ENCODE assay signal across 18 cellular contexts in genomic region chr20:35302421-35303335, GRCh38. TPM values are rescaled to one million over a fixed set of nuclear protein-coding genes. Genes with fewer than 3 reads are reported as not detected.
DNase-seq lines count a peak whose midpoint lies in the region; ATAC-seq and TF ChIP-seq lines count a peak whose summit lies in the region.
"Had no signal": no experiment of that assay in that cellular context is flagged by ENCODE, and none has a peak within 500 bp of the region (broad histone marks: within the 10 kb centered on the region; RNA-seq: fewer than 3 reads in every experiment).

No MANE protein-coding gene starts in this region.

- peak; percentile 45 for ATAC-seq in PC-3

- H3F3A ChIP-seq in PC-3 (ENCODE audit: low read length, unreplicated experiment), result peaks cover 13% of the 10 kb centered on the region

- peak overlapping the region; percentile 98 for H3K27ac ChIP-seq in PC-3 (ENCODE audit: low read length)
- H3K27ac ChIP-seq: SJCRH30, thoracic aorta had no signal

- H3K9ac ChIP-seq in PC-3 (ENCODE audit: low read length), result peak overlapping the region; percentile 91
- peak overlapping the region; percentile 72 for H3K9ac ChIP-seq in skeletal muscle satellite cell (ENCODE audit: low read depth, low read length)

- H3K4me3 ChIP-seq in PC-3 (ENCODE audit: low read length) (peak overlapping the region; percentile 26; the same call in 1 of the 2 replicates), skeletal muscle satellite cell (ENCODE audit: low read length) (peak overlapping the region; percentile 17)
- H3K4me3 ChIP-seq: SJCRH30, thoracic aorta had no signal

- H3K79me2 ChIP-seq in PC-3 (ENCODE audit: low read length), result 0 out of 2 replicates have a peak, but pooled peaks cover 7% of the 10 kb centered on the region

- H3K4me2 ChIP-seq in PC-3 (ENCODE audit: low read length), result peak overlapping the region; percentile 51
- peak overlapping the region; percentile 56 for H3K4me2 ChIP-seq in skeletal muscle satellite cell (ENCODE audit: low read length)

- no peak overlapping the region for H3K4me3 Mint-ChIP-seq in activated T-cell treated with anti-CD3 and anti-CD28 coated beads, Interleukin-2, amount 50 U/mL, for 24 hours
- H3K4me3 Mint-ChIP-seq: activated naive CD4-positive, alpha-beta T cell treated with anti-CD3 and anti-CD28 coated beads, Interleukin-2, amount 50 U/mL, for 24 hours; IgD-negative memory B cell had no signal

- CTCF ChIA-PET in PC-3 (lab: Charles Lee), result interaction anchor here (0.6 to 1.3 kb wide), 5 partner anchors 27 to 158 kb away, joined by 3 to 19 read pairs (median 4); no protein-coding TSS in a partner anchor

- no peaks in the 10 kb centered on the region for H3K27me3 Mint-ChIP-seq in activated T-cell treated with anti-CD3 and anti-CD28 coated beads, Interleukin-2, amount 50 U/mL, for 24 hours
- H3K27me3 Mint-ChIP-seq: activated naive CD4-positive, alpha-beta T cell treated with anti-CD3 and anti-CD28 coated beads, Interleukin-2, amount 50 U/mL, for 24 hours; IgD-negative memory B cell had no signal

- no peak for TF ChIP-seq CTCF in PC-3 (conservative IDR thresholded peaks at IDR 0.05; ENCODE audit: low read depth, low read length)

- H4K20me1 ChIP-seq in PC-3 (ENCODE audit: low read length), result no peaks in the 10 kb centered on the region

- no peaks in the 10 kb centered on the region for H3K9me3 Mint-ChIP-seq in activated T-cell treated with anti-CD3 and anti-CD28 coated beads, Interleukin-2, amount 50 U/mL, for 24 hours
- H3K9me3 Mint-ChIP-seq: activated naive CD4-positive, alpha-beta T cell treated with anti-CD3 and anti-CD28 coated beads, Interleukin-2, amount 50 U/mL, for 24 hours; IgD-negative memory B cell had no signal

- peaks cover 66% of the 10 kb centered on the region for H3K4me1 ChIP-seq in PC-3 (ENCODE audit: insufficient read depth, low read length)
- H3K4me1 ChIP-seq in skeletal muscle satellite cell (ENCODE audit: control insufficient read depth, insufficient read depth, low read length), result peaks cover 66% of the 10 kb centered on the region

- H3K27ac Mint-ChIP-seq in activated T-cell treated with anti-CD3 and anti-CD28 coated beads, Interleukin-2, amount 50 U/mL, for 24 hours, result peak overlapping the region; percentile 64
- H3K27ac Mint-ChIP-seq: activated naive CD4-positive, alpha-beta T cell treated with anti-CD3 and anti-CD28 coated beads, Interleukin-2, amount 50 U/mL, for 24 hours; IgD-negative memory B cell had no signal

- H3K27me3 ChIP-seq in PC-3 (ENCODE audit: low read length) (no peaks in the 10 kb centered on the region), skeletal muscle satellite cell (ENCODE audit: control insufficient read depth, insufficient read depth, low read length) (no peaks in the 10 kb centered on the region)
- H3K27me3 ChIP-seq: SJCRH30 had no signal

- H2AFZ ChIP-seq in PC-3 (ENCODE audit: low read length), result peak overlapping the region; percentile 23

- H3K36me3 Mint-ChIP-seq in activated T-cell treated with anti-CD3 and anti-CD28 coated beads, Interleukin-2, amount 50 U/mL, for 24 hours (ENCODE audit: low read depth), result peaks cover 22% of the 10 kb centered on the region
- H3K36me3 Mint-ChIP-seq: IgD-negative memory B cell had no signal

- H3K9me2 ChIP-seq in PC-3 (replicated peaks; ENCODE audit: low read length), result no peaks in the 10 kb centered on the region

- TSS peak; percentile 68 for BruUV-seq in PC-3 (replicated peaks; lab: Mats Ljungman, UMichigan)

- H3K9me3 ChIP-seq in PC-3 (ENCODE audit: low read length), result no peaks in the 10 kb centered on the region
- no peaks in the 10 kb centered on the region for H3K9me3 ChIP-seq in skeletal muscle satellite cell (replicated peaks; ENCODE audit: low read length)
- H3K9me3 ChIP-seq: SJCRH30, thoracic aorta had no signal

- peak; percentile 33 for DNase-seq in activated T-cell treated with anti-CD3 and anti-CD28 coated beads, Interleukin-2, amount 50 U/mL, for 24 hours
- DNase-seq in activated T-cell treated with anti-CD3 and anti-CD28 coated beads, Interleukin-2, amount 50 U/mL, for 48 hours, result no peak
- DNase-seq in PC-3 (peak; percentile 87), epidermal melanocyte (ENCODE audit: insufficient read length, low spot score) (peak; percentile 13), amniotic stem cell (lab: John Stamatoyannopoulos, UW) (no peak), HuH-7.5 (ENCODE audit: low spot score) (no peak), NCI-H2196 treated with DMSO at 0.1 percent for 48 hours (lab: John Stamatoyannopoulos, UW; ENCODE audit: unreplicated experiment) (no peak)
- DNase-seq: ACHN, DMS153, NCI-H187 treated with DMSO at 0.1 percent for 48 hours, NCI-H82, SJCRH30 had no signal

- POLR2A ChIA-PET in PC-3 (lab: Charles Lee; ENCODE audit: unreplicated experiment), result interaction anchor here (0.6 to 1.0 kb wide), 5 partner anchors 9 to 77 kb away, joined by 3 to 12 read pairs (median 3); partner anchors contain the start of gene EIF6

- intact Hi-C loops in PC-3 (cut with micrococcal nuclease), result loop anchor here (1.0 to 2.0 kb wide), 4 partner anchors 18 to 144 kb away; partner anchors contain the start of gene EIF6

- H3K36me3 ChIP-seq in PC-3 (ENCODE audit: low read depth, low read length), result no peaks in the 10 kb centered on the region
- no peaks in the 10 kb centered on the region for H3K36me3 ChIP-seq in skeletal muscle satellite cell (ENCODE audit: insufficient read depth, low read length)
- H3K36me3 ChIP-seq: SJCRH30, thoracic aorta had no signal

- H3K4me1 Mint-ChIP-seq in activated T-cell treated with anti-CD3 and anti-CD28 coated beads, Interleukin-2, amount 50 U/mL, for 24 hours (ENCODE audit: low read depth), result peaks cover 57% of the 10 kb centered on the region

RNA-seq across cellular contexts. Expression of gene FAM83C, which starts 10.5 kb away (rescaled TPM):
- total RNA-seq in PC-3 (2014; rRNA removed), result 0.12 TPM in 1 of 2 replicates, not detected in the other
- not detected in 2 replicates for total RNA-seq in skeletal muscle satellite cell (2012; rRNA removed)
- total RNA-seq: activated CD8-positive, alpha-beta memory T cell treated with anti-CD3 and anti-CD28 coated beads for 36 hours; lung microvascular endothelial cell; SJCRH30; thoracic aorta had no signal

RNA-seq across cellular contexts. Expression of gene EIF6, which starts 18.1 kb away (rescaled TPM):
- 292 and 294 TPM in 2 replicates for total RNA-seq in PC-3 (2014; rRNA removed)
- 206 and 237 TPM in 2 replicates for total RNA-seq in skeletal muscle satellite cell (2012; rRNA removed)

RNA-seq across cellular contexts. Expression of gene MMP24OS, which starts 24.8 kb away (rescaled TPM):
- 19.5 and 22.7 TPM in 2 replicates for total RNA-seq in PC-3 (2014; rRNA removed)
- 8.4 and 12.0 TPM in 2 replicates for total RNA-seq in skeletal muscle satellite cell (2012; rRNA removed)

Comparison
In these comparisons a context has a peak if more than half of its experiments do, and no peak if none do; other contexts are left out.
1. DNase-seq: peak in activated T-cell treated with anti-CD3 and anti-CD28 coated beads, Interleukin-2, amount 50 U/mL, for 24 hours (single experiment), PC-3 (single experiment) and epidermal melanocyte (single experiment); none in activated T-cell treated with anti-CD3 and anti-CD28 coated beads, Interleukin-2, amount 50 U/mL, for 48 hours (0 of 2), amniotic stem cell (single experiment), HuH-7.5 (single experiment) and NCI-H2196 treated with DMSO at 0.1 percent for 48 hours (single experiment).